In the genomic region with DNA sequence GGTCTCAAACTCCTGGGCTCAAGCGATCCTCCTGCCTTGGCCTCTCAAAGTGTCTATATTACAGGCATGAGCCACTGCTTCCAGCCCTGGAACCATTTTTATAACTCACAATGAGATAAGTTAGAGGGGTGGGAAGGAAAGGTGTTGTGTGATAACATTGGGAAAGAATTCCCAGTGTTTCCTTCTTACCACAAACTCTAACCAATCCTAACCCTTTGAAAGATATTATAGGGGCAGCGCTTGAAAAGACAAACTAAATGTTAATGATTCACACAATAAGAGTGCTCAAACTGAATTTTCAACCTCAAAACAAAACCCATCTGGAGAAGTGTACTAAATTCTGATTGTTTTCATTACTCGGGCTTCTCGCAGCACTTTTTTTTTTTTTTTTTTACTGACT, we compare ENCODE assay signal across 21 cellular contexts.
A peak's percentile ranks its signal among the peaks of the same experiment; 100 is the strongest.
DNase-seq lines count a peak whose midpoint lies in the region; ATAC-seq and TF ChIP-seq lines count a peak whose summit lies in the region.
"Had no signal": no experiment of that assay in that cellular context is flagged by ENCODE, and none has a peak within 500 bp of the region (broad histone marks: within the 10 kb centered on the region; RNA-seq: fewer than 3 reads in every experiment).

No MANE protein-coding gene starts in this region.

- intact Hi-C loops in IMR-90 (cut with micrococcal nuclease) (no loop called here), mucosa of descending colon (cut with DNase I, micrococcal nuclease) (no loop called here)

- H2BK5ac ChIP-seq in IMR-90 (ENCODE audit: low read depth, low read length, poor library complexity, severe bottlenecking): no peak overlapping the region

- POLR2A ChIA-PET in IMR-90 (lab: Charles Lee; ENCODE audit: unreplicated experiment): no interaction called here

- no peak overlapping the region for H4K8ac ChIP-seq in IMR-90 (ENCODE audit: low read depth in 2 of 2, low read length in 2 of 2)

- CTCF ChIA-PET in IMR-90 (lab: Yijun Ruan, JAX): no interaction called here

- H3K9me2 ChIP-seq in hepatocyte (replicated peaks; ENCODE audit: insufficient read depth): no peaks in the 10 kb centered on the region

- BruUV-seq in IMR-90 (replicated peaks; lab: Mats Ljungman, UMichigan): no TSS peak

- H3K9me3 ChIP-seq in IMR-90 (ENCODE audit: control insufficient read depth, insufficient read depth, low read length) (no peaks in the 10 kb centered on the region), WERI-Rb-1 (ENCODE audit: severe bottlenecking) (no peaks in the 10 kb centered on the region), hepatocyte (ENCODE audit: low read depth) (no peaks in the 10 kb centered on the region), mucosa of descending colon (no peaks in the 10 kb centered on the region)

- no peak overlapping the region for H4K91ac ChIP-seq in IMR-90 (ENCODE audit: insufficient read depth, low read depth, low read length)

- H3K36me3 ChIP-seq in IMR-90 (ENCODE audit: control insufficient read depth, insufficient read depth, low read length) (no peaks in the 10 kb centered on the region; the same call in 1 of the 2 replicates), WERI-Rb-1 (no peaks in the 10 kb centered on the region), hepatocyte (replicated peaks; ENCODE audit: insufficient read depth, low read depth) (no peaks in the 10 kb centered on the region), mucosa of descending colon (ENCODE audit: low read depth) (no peaks in the 10 kb centered on the region)

- H3K27me3 ChIP-seq in IMR-90 (ENCODE audit: control insufficient read depth, insufficient read depth, low read length): no peaks in the 10 kb centered on the region
- H3K27me3 ChIP-seq in WERI-Rb-1 (ENCODE audit: insufficient read depth, low read depth, severe bottlenecking): no peaks in the 10 kb centered on the region
- H3K27me3 ChIP-seq in hepatocyte: no peaks in the 10 kb centered on the region

- H3K4me3 Mint-ChIP-seq in progenitor cell of endocrine pancreas (ENCODE audit: low read depth): no peak overlapping the region
- H3K4me3 Mint-ChIP-seq: HFFc6 had no signal

- H2BK120ac ChIP-seq in IMR-90 (ENCODE audit: low read depth, low read length): no peak overlapping the region

- H3K36me3 Mint-ChIP-seq in progenitor cell of endocrine pancreas (ENCODE audit: insufficient read depth): no peaks in the 10 kb centered on the region

- no peak overlapping the region for H2BK20ac ChIP-seq in IMR-90 (ENCODE audit: low read depth, low read length)

- WGBS in IMR-90 (ENCODE audit: extremely low coverage in 2 of 2, insufficient read length in 1 of 2), 2 experiments: no CpG with 5 or more reads among the region's 4 CpGs
- 54% methylated on average over 4 of the region's 4 CpGs for WGBS in hepatocyte (ENCODE audit: low lambda C conversion rate, missing lambda C conversion rate)

- no peak overlapping the region for H4K5ac ChIP-seq in IMR-90 (ENCODE audit: low read depth, low read length)

- H3K4ac ChIP-seq in IMR-90 (ENCODE audit: low read depth, low read length): no peak overlapping the region

- H3K9ac ChIP-seq in IMR-90 (ENCODE audit: low read depth, low read length): no peak overlapping the region

- no peak overlapping the region for H2AK9ac ChIP-seq in IMR-90 (replicated peaks; ENCODE audit: low read depth, low read length, poor library complexity)

- H3K23ac ChIP-seq in IMR-90 (ENCODE audit: low read depth, low read length): no peak overlapping the region

- H3K9me3 Mint-ChIP-seq in progenitor cell of endocrine pancreas (ENCODE audit: low read depth): no peaks in the 10 kb centered on the region
- H3K9me3 Mint-ChIP-seq: HFFc6 had no signal

- H3K27me3 Mint-ChIP-seq in progenitor cell of endocrine pancreas: no peaks in the 10 kb centered on the region

- H3K27ac Mint-ChIP-seq in progenitor cell of endocrine pancreas: peak overlapping the region; percentile 33
- H3K27ac Mint-ChIP-seq: HFFc6 had no signal

- no peak overlapping the region for H3K18ac ChIP-seq in IMR-90 (ENCODE audit: low read depth, low read length)

- no peak overlapping the region for H3K4me3 ChIP-seq in IMR-90 (ENCODE audit: insufficient read depth, low read depth, low read length)
- H3K4me3 ChIP-seq in WERI-Rb-1 (ENCODE audit: low read depth, low read length): no peak overlapping the region
- H3K4me3 ChIP-seq in hepatocyte: no peak overlapping the region
- H3K4me3 ChIP-seq in mucosa of descending colon: no peak overlapping the region
- H3K4me3 ChIP-seq: SK-N-MC had no signal

- H2AK5ac ChIP-seq in IMR-90 (ENCODE audit: low read depth, low read length): no peak overlapping the region

- H3K79me2 ChIP-seq in hepatocyte: no peaks in the 10 kb centered on the region

- H3K4me1 Mint-ChIP-seq in progenitor cell of endocrine pancreas (ENCODE audit: low read depth): peaks cover 18% of the 10 kb centered on the region

- no peak for TF ChIP-seq RAD21 in IMR-90 (IDR thresholded peaks at IDR 0.05; ENCODE audit: low read length)

- DNase-seq in IMR-90 (peak; percentile 27), WERI-Rb-1 (no peak), hepatocyte (ENCODE audit: low spot score) (no peak), progenitor cell of endocrine pancreas (ENCODE audit: low spot score, unreplicated experiment) (no peak), mucosa of descending colon (no peak)
- DNase-seq: DMS79, H7, HFFc6, Kasumi-1, MM.1S, NCI-H1092, NCI-H1436 treated with DMSO at 0.1 percent for 48 hours, NCI-H2029, NCI-H446, NCI-H526 treated with DMSO at 0.1 percent for 48 hours, SHP77 had no signal

- no peak overlapping the region for H3K14ac ChIP-seq in IMR-90 (replicated peaks; ENCODE audit: low read depth, low read length)

- TF ChIP-seq CTCF in IMR-90 (conservative IDR thresholded peaks at IDR 0.05; ENCODE audit: low read depth, low read length) (no peak), WERI-Rb-1 (IDR thresholded peaks at IDR 0.05; ENCODE audit: low read depth, low read length) (no peak), hepatocyte (IDR thresholded peaks at IDR 0.05; ENCODE audit: poor library complexity) (no peak), progenitor cell of endocrine pancreas (IDR thresholded peaks at IDR 0.05; ENCODE audit: unreplicated experiment) (no peak), mucosa of descending colon (IDR thresholded peaks at IDR 0.05) (no peak)

- ATAC-seq in IMR-90 (ENCODE audit: low read depth) (no peak), HG03439 (IDR thresholded peaks at IDR 0.05; ENCODE audit: unreplicated experiment) (no peak), mucosa of descending colon (no peak), GM18517 (IDR thresholded peaks at IDR 0.05; ENCODE audit: unreplicated experiment) (no peak)
- ATAC-seq: Panc1 had no signal

- H3K4me2 ChIP-seq in IMR-90 (ENCODE audit: low read depth, low read length): no peak overlapping the region
- peak overlapping the region; percentile 2 for H3K4me2 ChIP-seq in hepatocyte

- no peaks in the 10 kb centered on the region for H4K20me1 ChIP-seq in IMR-90 (ENCODE audit: insufficient read depth, low read length)
- H4K20me1 ChIP-seq in hepatocyte (ENCODE audit: insufficient read depth, poor library complexity, severe bottlenecking): no peaks in the 10 kb centered on the region

- H2AFZ ChIP-seq in IMR-90 (replicated peaks; ENCODE audit: low read length, poor library complexity) (no peak overlapping the region), hepatocyte (no peak overlapping the region)

- dilution Hi-C loops in IMR-90 (cut with HindIII; ENCODE audit: low sequenced_read_pairs, unreplicated experiment): no loop called here

- H3K56ac ChIP-seq in IMR-90 (ENCODE audit: extremely low read depth, insufficient read depth, low read length): no peak overlapping the region

- H3K4me1 ChIP-seq in IMR-90 (ENCODE audit: control insufficient read depth, insufficient read depth, low read length) (peaks cover 2% of the 10 kb centered on the region; the same call in 1 of the 2 replicates), hepatocyte (ENCODE audit: insufficient read depth) (peaks cover 13% of the 10 kb centered on the region), mucosa of descending colon (ENCODE audit: low read depth) (no peaks in the 10 kb centered on the region)

- H2BK15ac ChIP-seq in IMR-90 (ENCODE audit: low read depth, low read length): no peak overlapping the region

- no peak for TF ChIP-seq POLR2A in IMR-90 (IDR thresholded peaks at IDR 0.05; ENCODE audit: low read depth, low read length)

- H3K9me1 ChIP-seq in IMR-90 (ENCODE audit: insufficient read depth, low read length): no peaks in the 10 kb centered on the region

- in situ Hi-C loops in IMR-90 (cut with MboI; ENCODE audit: low sequenced_read_pairs): no loop called here

- H3K79me1 ChIP-seq in IMR-90 (ENCODE audit: low read depth in 1 of 2, low read length in 2 of 2): no peaks in the 10 kb centered on the region

- H3K27ac ChIP-seq in IMR-90 (ENCODE audit: insufficient read depth, low read length): no peak overlapping the region
- peak overlapping the region; percentile 82 for H3K27ac ChIP-seq in WERI-Rb-1
- H3K27ac ChIP-seq in hepatocyte: peak overlapping the region; percentile 12
- H3K27ac ChIP-seq: C4-2B, SK-N-MC had no signal

TF ChIP-seq in IMR-90, 13 proteins besides CTCF, POLR2A, EP300 and RAD21:
- TF ChIP-seq BHLHE40 (IDR thresholded peaks at IDR 0.05; ENCODE audit: low read depth, low read length) (no peak), SMC3 (IDR thresholded peaks at IDR 0.05; ENCODE audit: low read depth, low read length) (no peak), MAFK (IDR thresholded peaks at IDR 0.05; ENCODE audit: low read depth, low read length) (no peak), FOS (IDR thresholded peaks at IDR 0.05; ENCODE audit: low read depth, low read length) (no peak), RFX5 (IDR thresholded peaks at IDR 0.05; ENCODE audit: low read depth, low read length) (no peak)
